8 cellular contexts compared by ENCODE assay signal in the genomic region with DNA sequence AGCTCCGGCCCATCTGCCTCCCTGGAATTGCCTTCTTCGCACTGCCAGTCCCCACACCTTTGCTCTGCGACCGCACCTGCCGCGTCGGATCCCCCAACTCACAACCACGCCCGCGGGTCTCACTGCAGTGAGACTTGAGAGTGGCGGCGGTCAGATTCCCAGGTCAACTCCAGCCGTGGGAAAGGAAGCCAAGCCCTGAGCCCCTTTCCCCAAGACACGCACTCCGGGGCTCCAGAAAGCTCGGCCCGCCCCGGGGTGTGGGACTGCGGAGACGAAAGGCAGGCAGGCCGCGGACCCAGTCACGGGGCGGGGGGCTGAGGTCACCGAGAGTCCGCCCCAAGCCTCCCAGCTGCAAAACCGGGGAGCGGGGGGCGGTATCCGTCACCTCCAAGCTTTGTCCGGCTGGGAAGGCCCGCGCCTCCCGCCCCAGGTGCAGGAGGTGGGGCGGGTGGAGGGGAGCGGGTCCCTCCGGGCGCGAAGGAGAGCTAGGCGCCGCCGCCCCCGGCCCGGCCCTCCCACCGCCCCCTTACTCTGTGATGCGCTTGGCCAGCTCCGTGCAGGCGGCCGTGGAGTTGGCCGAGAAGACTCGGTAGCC. TPM values are rescaled to one million over a fixed set of nuclear protein-coding genes. Genes with fewer than 3 reads are reported as not detected.
A peak's percentile ranks its signal among the peaks of the same experiment; 100 is the strongest.
DNase-seq lines count a peak whose midpoint lies in the region; ATAC-seq and TF ChIP-seq lines count a peak whose summit lies in the region.

No MANE protein-coding gene starts in this region.

- peak; percentile 5 for ATAC-seq in GM21367 (IDR thresholded peaks at IDR 0.05; ENCODE audit: unreplicated experiment)
- ATAC-seq in heart left ventricle = peak in 2 of 4 donors; percentile 7 to 33
- ATAC-seq in GM19328 (IDR thresholded peaks at IDR 0.05; ENCODE audit: unreplicated experiment) = no peak

- H3K36me3 Mint-ChIP-seq in activated T-helper 2 cell treated with anti-CD3 and anti-CD28 coated beads, Interferon-gamma antibody, Interleukin-2, Interleukin-4, amounts not matched to agents 10 μg/mL and 5 μg/mL and 100 μg/mL, durations not matched to agents 14 hours and 24 hours and 36 hours (ENCODE audit: low read depth) = peaks cover 8% of the 10 kb centered on the region

- peaks cover 18% of the 10 kb centered on the region for H3K4me1 Mint-ChIP-seq in activated T-helper 2 cell treated with anti-CD3 and anti-CD28 coated beads, Interferon-gamma antibody, Interleukin-2, Interleukin-4, amounts not matched to agents 10 μg/mL and 5 μg/mL and 100 μg/mL, durations not matched to agents 14 hours and 24 hours and 36 hours (ENCODE audit: low read depth)

- no peak for TF ChIP-seq CTCF in heart left ventricle (IDR thresholded peaks at IDR 0.05)

- H3K27me3 Mint-ChIP-seq in activated T-helper 2 cell treated with anti-CD3 and anti-CD28 coated beads, Interferon-gamma antibody, Interleukin-2, Interleukin-4, amounts not matched to agents 10 μg/mL and 5 μg/mL and 100 μg/mL, durations not matched to agents 14 hours and 24 hours and 36 hours (ENCODE audit: low read depth) = no peaks in the 10 kb centered on the region

- H3K4me1 ChIP-seq in heart left ventricle (peaks cover 0 to 30% (median 13%) of the 10 kb centered on the region in 12 donors), rectal smooth muscle tissue (ENCODE audit: control insufficient read depth, insufficient read depth, low read length) (no peaks in the 10 kb centered on the region)

- no peaks in the 10 kb centered on the region for H3K27me3 ChIP-seq in heart left ventricle
- no peaks in the 10 kb centered on the region for H3K27me3 ChIP-seq in rectal smooth muscle tissue (ENCODE audit: control insufficient read depth, insufficient read depth, low read length)

- DNase-seq in EL (peak; percentile 21), HuH-7 (ENCODE audit: low spot score) (peak; percentile 39), heart left ventricle (peak; percentile 25 to 65 (median 40)), OCI-M2 (lab: John Stamatoyannopoulos, UW; ENCODE audit: unreplicated experiment) (no peak)
- peak; percentile 24 for DNase-seq in activated T-helper 2 cell treated with anti-CD3 and anti-CD28 coated beads, Interferon-gamma antibody, Interleukin-2, Interleukin-4, amounts not matched to agents 10 μg/mL and 5 μg/mL and 100 μg/mL, durations not matched to agents 14 hours and 24 hours and 36 hours (ENCODE audit: low spot score)

- intact Hi-C loops in activated T-helper 2 cell treated with anti-CD3 and anti-CD28 coated beads, Interferon-gamma antibody, Interleukin-2, Interleukin-4, amounts not matched to agents 10 μg/mL and 5 μg/mL and 100 μg/mL, durations not matched to agents 14 hours and 24 hours and 36 hours (cut with micrococcal nuclease) = no loop called here
- intact Hi-C loops in heart left ventricle (cut with DNase I) = loop anchor here in 3 of 10 donors (5.0 kb wide), 3 partner anchors 34 to 51 kb away; no protein-coding TSS in a partner anchor

- no peak overlapping the region for H3K9ac ChIP-seq in rectal smooth muscle tissue (ENCODE audit: low read length)

- WGBS in heart left ventricle, 4 donors = 0 to 1% (median 0%) methylated on average over 15 to 51 of the region's 51 CpGs

- H3K27ac Mint-ChIP-seq in activated T-helper 2 cell treated with anti-CD3 and anti-CD28 coated beads, Interferon-gamma antibody, Interleukin-2, Interleukin-4, amounts not matched to agents 10 μg/mL and 5 μg/mL and 100 μg/mL, durations not matched to agents 14 hours and 24 hours and 36 hours = peak overlapping the region; percentile 97

- H3K27ac ChIP-seq in heart left ventricle = peak overlapping the region; percentile 72 to 99 (median 90)
- peak overlapping the region; percentile 92 for H3K27ac ChIP-seq in rectal smooth muscle tissue (ENCODE audit: low read depth, low read length)

- H3K4me3 Mint-ChIP-seq in activated T-helper 2 cell treated with anti-CD3 and anti-CD28 coated beads, Interferon-gamma antibody, Interleukin-2, Interleukin-4, amounts not matched to agents 10 μg/mL and 5 μg/mL and 100 μg/mL, durations not matched to agents 14 hours and 24 hours and 36 hours (ENCODE audit: low read depth) = peak overlapping the region; percentile 92

- H3K36me3 ChIP-seq in heart left ventricle = peaks cover 0 to 5% (median 3%) of the 10 kb centered on the region in 9 donors
- no peaks in the 10 kb centered on the region for H3K36me3 ChIP-seq in rectal smooth muscle tissue (ENCODE audit: control insufficient read depth, insufficient read depth, low read length)

- no peaks in the 10 kb centered on the region for H3K9me3 ChIP-seq in heart left ventricle

- H3K4me3 ChIP-seq in heart left ventricle = peak overlapping the region; percentile 64 to 100 (median 94)
- peak overlapping the region; percentile 95 for H3K4me3 ChIP-seq in rectal smooth muscle tissue (ENCODE audit: low read length)

- no peak for TF ChIP-seq POLR2A in heart left ventricle (IDR thresholded peaks at IDR 0.05)

- H3K9me3 Mint-ChIP-seq in activated T-helper 2 cell treated with anti-CD3 and anti-CD28 coated beads, Interferon-gamma antibody, Interleukin-2, Interleukin-4, amounts not matched to agents 10 μg/mL and 5 μg/mL and 100 μg/mL, durations not matched to agents 14 hours and 24 hours and 36 hours = no peaks in the 10 kb centered on the region

RNA-seq across cellular contexts. Expression of gene PRPSAP1, which starts 0.6 kb away (rescaled TPM):
- 48.2 and 49.9 TPM in 2 replicates for total RNA-seq in activated T-helper 2 cell treated with anti-CD3 and anti-CD28 coated beads, Interferon-gamma antibody, Interleukin-2, Interleukin-4, amounts not matched to agents 10 μg/mL and 5 μg/mL and 100 μg/mL, durations not matched to agents 14 hours and 24 hours and 36 hours
- 10 to 100 TPM; 28.2 to 39.7 (median 30.9) TPM for total RNA-seq in heart left ventricle
- 10 to 100 TPM; 22.7 to 36.1 TPM for polyA plus RNA-seq in heart left ventricle

RNA-seq across cellular contexts. Expression of gene SPHK1, which starts 31.3 kb away (rescaled TPM):
- 16.0 and 16.4 TPM in 2 replicates for total RNA-seq in activated T-helper 2 cell treated with anti-CD3 and anti-CD28 coated beads, Interferon-gamma antibody, Interleukin-2, Interleukin-4, amounts not matched to agents 10 μg/mL and 5 μg/mL and 100 μg/mL, durations not matched to agents 14 hours and 24 hours and 36 hours
- 10 to 100 TPM in 3 of 9 donors, 1 to 10 TPM in 6; 2.6 to 13.8 (median 4.6) TPM for total RNA-seq in heart left ventricle
- 10 to 100 TPM in 1 of 2 donors, 1 to 10 TPM in 1; 2.6 to 20.5 TPM for polyA plus RNA-seq in heart left ventricle

RNA-seq across cellular contexts. Expression of gene QRICH2, which starts 45.0 kb away (rescaled TPM):
- total RNA-seq in activated T-helper 2 cell treated with anti-CD3 and anti-CD28 coated beads, Interferon-gamma antibody, Interleukin-2, Interleukin-4, amounts not matched to agents 10 μg/mL and 5 μg/mL and 100 μg/mL, durations not matched to agents 14 hours and 24 hours and 36 hours = 1.7 and 2.1 TPM in 2 replicates
- total RNA-seq in heart left ventricle = 1 to 10 TPM; 1.0 to 2.7 (median 1.6) TPM
- 1 to 10 TPM; 2.1 to 2.7 TPM for polyA plus RNA-seq in heart left ventricle
